In the genomic region with DNA sequence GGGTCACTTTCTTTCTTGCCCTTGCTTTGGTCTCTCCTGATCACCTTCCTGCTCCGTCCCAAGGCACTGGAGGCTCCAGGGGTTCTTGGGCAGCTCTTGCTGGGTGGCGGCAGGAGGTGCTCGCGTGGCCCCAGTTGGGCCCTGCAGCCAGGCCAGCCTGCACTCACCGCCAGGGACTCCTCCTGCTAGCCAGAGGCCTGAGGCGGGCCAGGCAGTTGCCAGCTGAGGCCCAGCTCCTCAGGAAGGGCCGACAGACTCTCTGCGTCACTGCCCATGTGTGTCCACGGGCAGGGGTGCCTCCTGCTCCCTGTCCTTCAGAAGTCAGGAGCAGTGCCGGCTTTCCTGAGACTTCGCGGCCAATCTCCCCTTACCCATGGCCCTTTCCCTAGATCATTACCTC, we compare ENCODE assay signal across 33 cellular contexts. TPM values are rescaled to one million over a fixed set of nuclear protein-coding genes. Genes with fewer than 3 reads are reported as not detected.
"Had no signal": no experiment of that assay in that cellular context is flagged by ENCODE, and none has a peak within 500 bp of the region (broad histone marks: within the 10 kb centered on the region; RNA-seq: fewer than 3 reads in every experiment).

No MANE protein-coding gene starts in this region.

- DNase-seq: activated B cell treated with CpG ODN at 0.5 μM for 24 hours; activated CD8-positive, alpha-beta memory T cell treated with anti-CD3 and anti-CD28 coated beads, Interleukin-2, amount 10 ng/mL, durations not matched to agents 7 days and 5 days; activated CD8-positive, alpha-beta T cell treated with anti-CD3 and anti-CD28 coated beads, Interleukin-2, amount 10 ng/mL, durations not matched to agents 7 days and 5 days; activated T-cell treated with anti-CD3 and anti-CD28 coated beads, Interleukin-2, amount 50 U/mL, for 48 hours; adrenal gland; endodermal cell; foreskin fibroblast; head of caudate nucleus; hippocampal formation; left colon; natural killer cell; stimulated activated CD4-positive, alpha-beta T cell treated with anti-CD3 and anti-CD28 coated beads, Interleukin-4, amount 100 ng/mL, for 24 hours; stimulated activated naive CD4-positive, alpha-beta T cell had no signal

- H3K9me3 ChIP-seq: adrenal gland, ascending aorta, neutrophil, suprapubic skin, tibial nerve had no signal

- H3K27ac ChIP-seq: adrenal gland, ascending aorta, cardiac muscle cell, coronary artery, neutrophil, suprapubic skin, tibial nerve had no signal

- H3K4me1 ChIP-seq: adrenal gland, ascending aorta, tibial nerve had no signal

- H3K27me3 Mint-ChIP-seq: activated B cell treated with CpG ODN at 0.5 μM for 24 hours; activated CD8-positive, alpha-beta memory T cell treated with anti-CD3 and anti-CD28 coated beads, Interleukin-2, amount 10 ng/mL, durations not matched to agents 7 days and 5 days; activated naive CD8-positive, alpha-beta T cell; brain; memory B cell had no signal

- H3K4me1 Mint-ChIP-seq: brain had no signal

- ATAC-seq: activated CD8-positive, alpha-beta memory T cell treated with anti-CD3 and anti-CD28 coated beads, Interleukin-2, amount 10 ng/mL, durations not matched to agents 7 days and 5 days; activated CD8-positive, alpha-beta T cell treated with anti-CD3 and anti-CD28 coated beads, Interleukin-2, amount 10 ng/mL, durations not matched to agents 7 days and 5 days; esophagus mucosa; left colon; natural killer cell; sciatic nerve had no signal

- H3K4me3 Mint-ChIP-seq: activated B cell treated with CpG ODN at 0.5 μM for 24 hours; activated CD8-positive, alpha-beta memory T cell treated with anti-CD3 and anti-CD28 coated beads, Interleukin-2, amount 10 ng/mL, durations not matched to agents 7 days and 5 days; activated CD8-positive, alpha-beta T cell treated with anti-CD3 and anti-CD28 coated beads, Interleukin-2, amount 10 ng/mL, durations not matched to agents 7 days and 5 days; activated naive CD8-positive, alpha-beta T cell; brain; endodermal cell; memory B cell; natural killer cell had no signal

- H3K36me3 Mint-ChIP-seq: brain, natural killer cell had no signal

- H3K36me3 ChIP-seq: adrenal gland, ascending aorta, cardiac muscle cell, neutrophil had no signal

- H3K27ac Mint-ChIP-seq: activated B cell treated with CpG ODN at 0.5 μM for 24 hours; activated CD8-positive, alpha-beta memory T cell treated with anti-CD3 and anti-CD28 coated beads, Interleukin-2, amount 10 ng/mL, durations not matched to agents 7 days and 5 days; activated CD8-positive, alpha-beta T cell treated with anti-CD3 and anti-CD28 coated beads, Interleukin-2, amount 10 ng/mL, durations not matched to agents 7 days and 5 days; activated naive CD8-positive, alpha-beta T cell; activated T-helper 2 cell treated with anti-CD3 and anti-CD28 coated beads, Interferon-gamma antibody, Interleukin-2, Interleukin-4, amounts not matched to agents 10 μg/mL and 5 μg/mL and 100 μg/mL, durations not matched to agents 14 hours and 24 hours and 36 hours; endodermal cell; memory B cell; natural killer cell had no signal

- H3K9me3 Mint-ChIP-seq: activated B cell treated with CpG ODN at 0.5 μM for 24 hours; activated T-helper 2 cell treated with anti-CD3 and anti-CD28 coated beads, Interferon-gamma antibody, Interleukin-2, Interleukin-4, amounts not matched to agents 10 μg/mL and 5 μg/mL and 100 μg/mL, durations not matched to agents 14 hours and 24 hours and 36 hours; memory B cell; natural killer cell had no signal

- H3K27me3 ChIP-seq: ascending aorta, cardiac muscle cell, neutrophil, suprapubic skin, tibial nerve had no signal

- H3K4me3 ChIP-seq: adrenal gland, ascending aorta, cardiac muscle cell, coronary artery, skin epidermis, suprapubic skin, tibial nerve had no signal

RNA-seq across cellular contexts. Expression of a gene that starts 55.7 kb away (rescaled TPM):
- total RNA-seq: activated B cell treated with CpG ODN at 0.5 μM for 24 hours; activated CD8-positive, alpha-beta memory T cell treated with anti-CD3 and anti-CD28 coated beads, Interleukin-2, amount 10 ng/mL, durations not matched to agents 7 days and 5 days; activated CD8-positive, alpha-beta T cell treated with anti-CD3 and anti-CD28 coated beads, Interleukin-2, amount 10 ng/mL, durations not matched to agents 7 days and 5 days; activated T-helper 2 cell treated with anti-CD3 and anti-CD28 coated beads, Interferon-gamma antibody, Interleukin-2, Interleukin-4, amounts not matched to agents 10 μg/mL and 5 μg/mL and 100 μg/mL, durations not matched to agents 14 hours and 24 hours and 36 hours; adrenal gland; ascending aorta; cardiac muscle cell; cerebellum; endodermal cell; lower leg skin; mononuclear cell; natural killer cell; osteocyte; posterior vena cava; sciatic nerve; suprapubic skin; T-helper 2 cell treated with Interferon-gamma antibody and Interleukin-4, amounts not matched to agents 100 ng/mL and 5 ng/mL, for 36 hours; tibial nerve had no signal
- polyA plus RNA-seq: adrenal gland, cardiac muscle cell, keratinocyte had no signal
